8 cellular contexts compared by ENCODE assay signal in genomic region chr9:19946446-19947109, GRCh38.
DNase-seq lines count a peak whose midpoint lies in the region; ATAC-seq and TF ChIP-seq lines count a peak whose summit lies in the region.

No MANE protein-coding gene starts in this region.

- TF ChIP-seq CTCF in foreskin fibroblast (IDR thresholded peaks at IDR 0.05; ENCODE audit: low read depth, low read length) = peak; percentile 41

- DNase-seq in COLO668 (lab: John Stamatoyannopoulos, UW; ENCODE audit: unreplicated experiment) (peak; percentile 6), NCI-H748 treated with DMSO at 0.1 percent for 48 hours (lab: John Stamatoyannopoulos, UW) (peak; percentile 10), foreskin fibroblast (peak; percentile 57 to 85), dedifferentiated amniotic fluid mesenchymal stem cell (ENCODE audit: extremely low spot score) (no peak)
- no peak for DNase-seq in NK-92 treated with Interleukin-12 subunit alpha and Interleukin-12 subunit beta, amount 100 ng/mL, for 24 hours (lab: John Stamatoyannopoulos, UW)

- ATAC-seq in GM19463 (IDR thresholded peaks at IDR 0.05; ENCODE audit: unreplicated experiment) (peak; percentile 78), GM21717 (IDR thresholded peaks at IDR 0.05; ENCODE audit: unreplicated experiment) (no peak), HG03159 (IDR thresholded peaks at IDR 0.05; ENCODE audit: unreplicated experiment) (no peak)

- no peak overlapping the region for H3K4me3 ChIP-seq in foreskin fibroblast (ENCODE audit: low read depth in 1 of 2, low read length in 2 of 2)

Comparison
In these comparisons a context has a peak if more than half of its experiments do, and no peak if none do; other contexts are left out.
1. DNase-seq: peak in COLO668 (single experiment), NCI-H748 treated with DMSO at 0.1 percent for 48 hours (single experiment) and foreskin fibroblast (2 of 2); none in NK-92 treated with Interleukin-12 subunit alpha and Interleukin-12 subunit beta, amount 100 ng/mL, for 24 hours (single experiment) and dedifferentiated amniotic fluid mesenchymal stem cell (single experiment).